ENCODE assay signal across 34 cellular contexts in genomic region chrX:98077440-98077839, GRCh38.
A peak's percentile ranks its signal among the peaks of the same experiment; 100 is the strongest.
DNase-seq lines count a peak whose midpoint lies in the region; ATAC-seq, FAIRE-seq and TF ChIP-seq lines count a peak whose summit lies in the region.
"Had no signal": no experiment of that assay in that cellular context is flagged by ENCODE, and none has a peak within 500 bp of the region (broad histone marks: within the 10 kb centered on the region; RNA-seq: fewer than 3 reads in every experiment).

No MANE protein-coding gene starts in this region.

- H3K9me3 Mint-ChIP-seq in astrocyte (ENCODE audit: unreplicated experiment), result no peaks in the 10 kb centered on the region
- H3K9me3 Mint-ChIP-seq: CD8-positive, alpha-beta T cell had no signal

- in situ Hi-C loops in K562 (cut with MboI), result no loop called here

- no peak for TF ChIP-seq RAD21 in K562 (CRISPR knock-in tag; conservative IDR thresholded peaks at IDR 0.05 in 1 of 2, IDR thresholded peaks at IDR 0.05 in 1 of 2)

- no peaks in the 10 kb centered on the region for H3K27me3 Mint-ChIP-seq in astrocyte (ENCODE audit: low read depth, unreplicated experiment)
- H3K27me3 Mint-ChIP-seq: B cell; CD4-positive, alpha-beta memory T cell; CD4-positive, alpha-beta T cell; CD4-positive, CD25-positive, alpha-beta regulatory T cell; CD8-positive, alpha-beta memory T cell had no signal

- H3K9me1 ChIP-seq in K562 (ENCODE audit: control insufficient read depth, insufficient read depth, low read length), result no peaks in the 10 kb centered on the region

- H3K79me2 ChIP-seq in astrocyte (ENCODE audit: insufficient read depth, low read length) (no peaks in the 10 kb centered on the region), K562 (ENCODE audit: control insufficient read depth, insufficient read depth, low read length) (no peaks in the 10 kb centered on the region)

- FAIRE-seq in astrocyte (lab: Jason Lieb, UNC) (peak; percentile 95), K562 (lab: Jason Lieb, UNC) (no peak)
- FAIRE-seq: A204.1, A549, D721Med had no signal

- POLR2A ChIA-PET in HEK293 (lab: Yijun Ruan, JAX), result no interaction called here
- POLR2A ChIA-PET in K562 (lab: Yijun Ruan, JAX), result no interaction called here

- WGBS in K562 (ENCODE audit: insufficient coverage, low coverage, missing lambda C conversion rate), result 4% methylated on average over 4 of the region's 5 CpGs

- H4K20me1 ChIP-seq in astrocyte (ENCODE audit: insufficient read depth, low read length) (no peaks in the 10 kb centered on the region), K562 (replicated peaks; ENCODE audit: control insufficient read depth, insufficient read depth, low read length) (no peaks in the 10 kb centered on the region)
- H4K20me1 ChIP-seq: BLaER1; BLaER1 treated with 17β-estradiol and CSF1 and Interleukin-3, amounts not matched to agents 10 nM and 100 nM had no signal

- no peak for TF ChIP-seq EP300 in K562 (IDR thresholded peaks at IDR 0.05; ENCODE audit: low read length)

- DNase-seq in astrocyte (ENCODE audit: low read depth), result no peak
- DNase-seq in K562 (ENCODE audit: extremely low read depth in 1 of 4, low spot score in 3 of 4), result no peak
- DNase-seq in A172 (ENCODE audit: low spot score), result no peak
- no peak for DNase-seq in DMS53 (lab: John Stamatoyannopoulos, UW)
- DNase-seq: 8988T; ACHN; AML-193; BE2C; C1 segment of cervical spinal cord; Caco-2; Calu3; CD4-positive, alpha-beta memory T cell; CD4-positive, alpha-beta T cell; CD4-positive, CD25-positive, alpha-beta regulatory T cell; CD8-positive, alpha-beta memory T cell; CD8-positive, alpha-beta T cell; COR-L47; DMS 273 treated with DMSO at 0.1 percent for 48 hours; DMS153; DMS79; DMS79 treated with DMSO at 0.1 percent for 48 hours; DND-41; EL had no signal

- no peak overlapping the region for H3K27ac Mint-ChIP-seq in astrocyte (ENCODE audit: unreplicated experiment)
- H3K27ac Mint-ChIP-seq: B cell; CD14-positive monocyte; CD4-positive, alpha-beta memory T cell; CD4-positive, alpha-beta T cell; CD4-positive, CD25-positive, alpha-beta regulatory T cell; CD8-positive, alpha-beta memory T cell; CD8-positive, alpha-beta T cell had no signal

- BruUV-seq in K562 (replicated peaks; lab: Mats Ljungman, UMichigan), result no TSS peak

- H3K27ac ChIP-seq in HEK293 (ENCODE audit: extremely low read depth, low read depth, low read length) (no peak overlapping the region), astrocyte (ENCODE audit: low read depth, low read length) (no peak overlapping the region), K562 (ENCODE audit: extremely low read depth, low read depth, low read length) (no peak overlapping the region)
- H3K27ac ChIP-seq: 22Rv1; A549; BLaER1; BLaER1 treated with 17β-estradiol and CSF1 and Interleukin-3, amounts not matched to agents 10 nM and 100 nM; C4-2B had no signal

- intact Hi-C loops in K562 (cut with micrococcal nuclease), result no loop called here

- no peaks in the 10 kb centered on the region for H3K36me3 Mint-ChIP-seq in astrocyte (ENCODE audit: low read depth, unreplicated experiment)
- H3K36me3 Mint-ChIP-seq: CD14-positive monocyte; CD4-positive, alpha-beta memory T cell; CD4-positive, CD25-positive, alpha-beta regulatory T cell; CD8-positive, alpha-beta memory T cell; CD8-positive, alpha-beta T cell had no signal

- H3K4me1 ChIP-seq in HEK293 (ENCODE audit: control insufficient read depth, insufficient read depth, low read length), result no peaks in the 10 kb centered on the region
- H3K4me1 ChIP-seq in astrocyte (ENCODE audit: insufficient read depth, low read length), result no peaks in the 10 kb centered on the region
- no peaks in the 10 kb centered on the region for H3K4me1 ChIP-seq in K562 (replicated peaks in 1 of 2; ENCODE audit: control insufficient read depth in 2 of 2, insufficient read depth in 2 of 2, low read length in 2 of 2)
- H3K4me1 ChIP-seq: A549; BE2C; BLaER1; BLaER1 treated with 17β-estradiol and CSF1 and Interleukin-3, amounts not matched to agents 10 nM and 100 nM; Caco-2 had no signal

- H3K4me2 ChIP-seq in astrocyte (ENCODE audit: low read length) (no peak overlapping the region), K562 (ENCODE audit: insufficient read depth, low read length) (no peak overlapping the region)
- H3K4me2 ChIP-seq: A549; BLaER1; BLaER1 treated with 17β-estradiol and CSF1 and Interleukin-3, amounts not matched to agents 10 nM and 100 nM had no signal

- H3K4me3 ChIP-seq in HEK293 (ENCODE audit: low read depth, low read length), result no peak overlapping the region
- no peak overlapping the region for H3K4me3 ChIP-seq in astrocyte (ENCODE audit: insufficient read depth, low read depth, low read length)
- H3K4me3 ChIP-seq in K562, result no peak overlapping the region
- H3K4me3 ChIP-seq: A549; BLaER1; BLaER1 treated with 17β-estradiol and CSF1 and Interleukin-3, amounts not matched to agents 10 nM and 100 nM had no signal

- no peak for TF ChIP-seq POLR2A in K562 (conservative IDR thresholded peaks at IDR 0.05)

- CTCF ChIA-PET in HEK293 (lab: Yijun Ruan, JAX), result interaction anchor here (0.6 kb wide), 1 partner anchor 34 kb away, joined by 3 read pairs; no protein-coding TSS in a partner anchor
- CTCF ChIA-PET in K562 (lab: Yijun Ruan, JAX; ENCODE audit: low intra/inter-chr PET ratio), result no interaction called here

- TF ChIP-seq CTCF in HEK293 (tag by site-specific recombination; IDR thresholded peaks at IDR 0.05) (no peak), astrocyte (IDR thresholded peaks at IDR 0.05; ENCODE audit: insufficient read depth, low read depth, low read length) (no peak), K562 (IDR thresholded peaks at IDR 0.05 in 2 of 3, conservative IDR thresholded peaks at IDR 0.05 in 1 of 3; ENCODE audit: insufficient read depth in 2 of 3, low read depth in 1 of 3, low read length in 3 of 3) (no peak)

- H3K4me1 Mint-ChIP-seq in astrocyte (ENCODE audit: low read depth, unreplicated experiment), result peaks cover 4% of the 10 kb centered on the region
- H3K4me1 Mint-ChIP-seq: B cell; CD14-positive monocyte; CD4-positive, alpha-beta memory T cell; CD4-positive, CD25-positive, alpha-beta regulatory T cell; CD8-positive, alpha-beta memory T cell had no signal

- ATAC-seq in K562, result no peak
- no peak for ATAC-seq in HG03039 (IDR thresholded peaks at IDR 0.05; ENCODE audit: unreplicated experiment)
- ATAC-seq: A549; CD8-positive, alpha-beta T cell had no signal

- H3K36me3 ChIP-seq in HEK293 (ENCODE audit: control insufficient read depth in 2 of 2, insufficient read depth in 1 of 2, low read length in 2 of 2) (no peaks in the 10 kb centered on the region), astrocyte (ENCODE audit: insufficient read depth, low read length) (no peaks in the 10 kb centered on the region), K562 (ENCODE audit: control insufficient read depth, insufficient read depth, low read length) (no peaks in the 10 kb centered on the region)
- H3K36me3 ChIP-seq: BE2C; BLaER1; BLaER1 treated with 17β-estradiol and CSF1 and Interleukin-3, amounts not matched to agents 10 nM and 100 nM had no signal

- no peak overlapping the region for H3K9ac ChIP-seq in astrocyte (ENCODE audit: low read length)
- no peak overlapping the region for H3K9ac ChIP-seq in K562 (ENCODE audit: insufficient read depth in 1 of 2, low read depth in 2 of 2, low read length in 2 of 2)
- H3K9ac ChIP-seq: BLaER1; BLaER1 treated with 17β-estradiol and CSF1 and Interleukin-3, amounts not matched to agents 10 nM and 100 nM had no signal

- no peak overlapping the region for H2AFZ ChIP-seq in astrocyte (ENCODE audit: low read depth, low read length)
- H2AFZ ChIP-seq in K562 (ENCODE audit: low read depth, low read length), result no peak overlapping the region

- no peaks in the 10 kb centered on the region for H3K9me3 ChIP-seq in HEK293 (ENCODE audit: control insufficient read depth, insufficient read depth, low read depth, low read length)
- no peaks in the 10 kb centered on the region for H3K9me3 ChIP-seq in astrocyte (ENCODE audit: insufficient read depth, low read depth, low read length)
- no peaks in the 10 kb centered on the region for H3K9me3 ChIP-seq in K562 (replicated peaks; ENCODE audit: control insufficient read depth, insufficient read depth, low read depth, low read length)
- H3K9me3 ChIP-seq: A549, BE2C, Caco-2 had no signal

- H3K27me3 ChIP-seq in astrocyte (ENCODE audit: insufficient read depth, low read length), result no peaks in the 10 kb centered on the region
- no peaks in the 10 kb centered on the region for H3K27me3 ChIP-seq in K562 (ENCODE audit: control insufficient read depth in 2 of 2, insufficient read depth in 2 of 2, low read length in 2 of 2)
- H3K27me3 ChIP-seq: BE2C had no signal

- H3K4me3 Mint-ChIP-seq in astrocyte (ENCODE audit: unreplicated experiment), result no peak overlapping the region
- H3K4me3 Mint-ChIP-seq: B cell; CD14-positive monocyte; CD4-positive, alpha-beta memory T cell; CD4-positive, alpha-beta T cell; CD4-positive, CD25-positive, alpha-beta regulatory T cell; CD8-positive, alpha-beta memory T cell; CD8-positive, alpha-beta T cell had no signal

TF ChIP-seq in HEK293, 187 proteins besides CTCF, POLR2A, EP300 and RAD21 (continues in another document):
- peak; percentile 97 for TF ChIP-seq ZNF146 (tag by site-specific recombination; IDR thresholded peaks at IDR 0.05)

TF ChIP-seq in K562, 482 proteins besides CTCF, POLR2A, EP300 and RAD21:
- no peak for TF ChIP-seq ZNF57 (CRISPR knock-in tag; IDR thresholded peaks at IDR 0.05)
- peak; percentile 26 for TF ChIP-seq ZNF146 (CRISPR knock-in tag; IDR thresholded peaks at IDR 0.05; ENCODE audit: unreplicated experiment)

Comparison
In these comparisons a context has a peak if more than half of its experiments do, and no peak if none do; other contexts are left out.
1. Of the 44 proteins assayed by ChIP-seq in both K562 and HEK293: peak only in K562: none; only in HEK293: none; in both: ZNF146; in neither: 43.